8 cellular contexts compared by ENCODE assay signal in genomic region chr19:45770192-45771101, GRCh38.
DNase-seq lines count a peak whose midpoint lies in the region; ATAC-seq and TF ChIP-seq lines count a peak whose summit lies in the region.

No MANE protein-coding gene starts in this region.

- H3K4me3 ChIP-seq in choroid plexus epithelial cell (ENCODE audit: low read depth, low read length): peak overlapping the region; percentile 71

- peak; percentile 69 for TF ChIP-seq CTCF in choroid plexus epithelial cell (conservative IDR thresholded peaks at IDR 0.05; ENCODE audit: low read depth, low read length)

- peak; percentile 94 for DNase-seq in AG08395 (ENCODE audit: low spot score)
- peak; percentile 95 for DNase-seq in NCI-H345 (lab: John Stamatoyannopoulos, UW)
- DNase-seq in activated CD4-positive, alpha-beta T cell treated with anti-CD3 and anti-CD28 coated beads for 1 hour: peak; percentile 86
- DNase-seq in choroid plexus epithelial cell (ENCODE audit: low read depth): peak; percentile 99
- DNase-seq in kidney glomerular epithelial cell (lab: John Stamatoyannopoulos, UW): peak; percentile 93
- peak; percentile 85 to 87 for DNase-seq in stimulated activated CD4-positive, alpha-beta T cell treated with anti-CD3 and anti-CD28 coated beads, Interleukin-15, amount 100 ng/mL, for 48 hours (ENCODE audit: low read depth in 2 of 2)

- peak; percentile 55 for ATAC-seq in GM18907 (IDR thresholded peaks at IDR 0.05; ENCODE audit: unreplicated experiment)
- ATAC-seq in HG03175 (IDR thresholded peaks at IDR 0.05; ENCODE audit: unreplicated experiment): peak; percentile 61

Comparison
In these comparisons a context has a peak if more than half of its experiments do, and no peak if none do; other contexts are left out.
1. Peak in every context shown above with its lines: DNase-seq, ATAC-seq and H3K4me3 ChIP-seq.